ENCODE assay signal across 13 cellular contexts in the genomic region with DNA sequence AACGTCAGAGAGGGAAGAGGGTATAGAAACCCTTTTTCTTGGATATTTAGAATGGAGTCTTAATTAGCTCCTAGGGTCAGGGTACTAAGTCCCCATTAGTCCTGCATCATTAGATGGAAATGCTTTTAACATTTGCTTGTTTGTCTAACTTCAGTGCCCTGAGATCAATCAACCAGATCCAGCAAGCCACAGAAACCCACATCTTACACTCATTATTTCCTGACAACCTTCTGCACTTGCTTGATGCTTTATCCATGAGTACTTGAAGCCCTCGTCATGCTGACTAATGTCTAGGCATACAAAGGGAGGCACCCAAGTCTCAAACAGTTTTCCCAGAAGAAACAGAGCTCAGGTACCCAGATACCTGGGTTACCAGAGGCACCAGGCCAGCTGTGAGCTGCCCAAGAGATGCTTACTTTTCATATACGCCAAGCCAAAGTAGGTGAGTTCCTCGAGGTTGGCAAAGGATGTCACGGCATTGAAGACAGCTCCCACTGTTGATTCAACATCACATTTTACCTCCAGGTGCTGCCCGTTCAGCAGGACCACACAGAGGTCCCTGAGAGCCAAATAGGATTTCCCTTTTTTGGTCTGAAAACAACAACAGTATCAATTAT. TPM values are rescaled to one million over a fixed set of nuclear protein-coding genes. Genes with fewer than 3 reads are reported as not detected.
DNase-seq lines count a peak whose midpoint lies in the region; ATAC-seq and TF ChIP-seq lines count a peak whose summit lies in the region.
"Had no signal": no experiment of that assay in that cellular context is flagged by ENCODE, and none has a peak within 500 bp of the region (broad histone marks: within the 10 kb centered on the region; RNA-seq: fewer than 3 reads in every experiment).

No MANE protein-coding gene starts in this region.

- TF ChIP-seq CTCF in GM23338 (conservative IDR thresholded peaks at IDR 0.05; ENCODE audit: low read depth in 2 of 2), result no peak

- H4K20me1 ChIP-seq in GM23338 (replicated peaks; ENCODE audit: insufficient read depth), result no peaks in the 10 kb centered on the region

- H3K27ac Mint-ChIP-seq in GM23338, result no peak overlapping the region
- H3K27ac Mint-ChIP-seq: progenitor cell of endocrine pancreas had no signal

- no peak overlapping the region for H3K4me2 ChIP-seq in GM23338

- no peaks in the 10 kb centered on the region for H3K27me3 ChIP-seq in GM23338 (ENCODE audit: insufficient read depth)

- H3K9me3 Mint-ChIP-seq in GM23338, result no peaks in the 10 kb centered on the region; the same call in 2 of the 3 replicates
- H3K9me3 Mint-ChIP-seq: CD14-positive monocyte had no signal

- H3F3A ChIP-seq in GM23338 (replicated peaks; ENCODE audit: low read depth), result no peaks in the 10 kb centered on the region

- H3K4me3 ChIP-seq in GM23338, result no peak overlapping the region

- ATAC-seq in GM18502 (IDR thresholded peaks at IDR 0.05; ENCODE audit: poor library complexity, unreplicated experiment) (peak; percentile 70), GM21390 (IDR thresholded peaks at IDR 0.05; ENCODE audit: unreplicated experiment) (peak; percentile 78), HG03095 (IDR thresholded peaks at IDR 0.05; ENCODE audit: unreplicated experiment) (peak; percentile 77), GM23338 (no peak)

- H3K9me2 ChIP-seq in GM23338 (ENCODE audit: insufficient read depth), result no peaks in the 10 kb centered on the region; the same call in 1 of the 2 replicates

- no peak overlapping the region for H2AFZ ChIP-seq in GM23338

- no peaks in the 10 kb centered on the region; the same call in 2 of the 3 replicates for H3K36me3 Mint-ChIP-seq in GM23338 (ENCODE audit: low read depth)
- H3K36me3 Mint-ChIP-seq: CD14-positive monocyte had no signal

- H3K4me3 Mint-ChIP-seq in GM23338, result no peak overlapping the region
- H3K4me3 Mint-ChIP-seq: CD14-positive monocyte had no signal

- no peaks in the 10 kb centered on the region for H3K79me2 ChIP-seq in GM23338 (replicated peaks; ENCODE audit: insufficient read depth)

- H3K4me1 ChIP-seq in GM23338 (ENCODE audit: insufficient read depth), result no peaks in the 10 kb centered on the region

- H3K27me3 Mint-ChIP-seq in GM23338 (ENCODE audit: insufficient read depth, low read depth, poor library complexity), result no peaks in the 10 kb centered on the region

- H3K4me1 Mint-ChIP-seq in GM23338, result peaks cover 10% of the 10 kb centered on the region
- H3K4me1 Mint-ChIP-seq: CD14-positive monocyte had no signal

- H3K27ac ChIP-seq in GM23338 (ENCODE audit: low read depth), result no peak overlapping the region

- no peaks in the 10 kb centered on the region for H3K36me3 ChIP-seq in GM23338 (ENCODE audit: insufficient read depth)

- DNase-seq in RKO (ENCODE audit: low spot score), result peak; percentile 24
- DNase-seq in epidermal melanocyte (ENCODE audit: insufficient read length, low spot score), result no peak
- DNase-seq in putamen (ENCODE audit: low spot score), result no peak
- no peak for DNase-seq in NCI-H146 (lab: John Stamatoyannopoulos, UW)
- DNase-seq in GM23338 (ENCODE audit: low spot score), result no peak
- DNase-seq: activated T-cell treated with anti-CD3 and anti-CD28 coated beads, Interleukin-2, amount 50 U/mL, for 1 hour; SHP77 treated with DMSO at 0.1 percent for 48 hours had no signal

TF ChIP-seq in GM23338, 12 proteins besides CTCF, POLR2A, EP300 and RAD21 (continues in another document):
- TF ChIP-seq ZNF114 (CRISPR knock-in tag; IDR thresholded peaks at IDR 0.05), result no peak
- TF ChIP-seq POLR2AphosphoS5 (IDR thresholded peaks at IDR 0.05; ENCODE audit: low read depth), result no peak
- TF ChIP-seq ZNF331 (CRISPR knock-in tag; IDR thresholded peaks at IDR 0.05; ENCODE audit: low read depth), result no peak
- TF ChIP-seq, protein P1, sequence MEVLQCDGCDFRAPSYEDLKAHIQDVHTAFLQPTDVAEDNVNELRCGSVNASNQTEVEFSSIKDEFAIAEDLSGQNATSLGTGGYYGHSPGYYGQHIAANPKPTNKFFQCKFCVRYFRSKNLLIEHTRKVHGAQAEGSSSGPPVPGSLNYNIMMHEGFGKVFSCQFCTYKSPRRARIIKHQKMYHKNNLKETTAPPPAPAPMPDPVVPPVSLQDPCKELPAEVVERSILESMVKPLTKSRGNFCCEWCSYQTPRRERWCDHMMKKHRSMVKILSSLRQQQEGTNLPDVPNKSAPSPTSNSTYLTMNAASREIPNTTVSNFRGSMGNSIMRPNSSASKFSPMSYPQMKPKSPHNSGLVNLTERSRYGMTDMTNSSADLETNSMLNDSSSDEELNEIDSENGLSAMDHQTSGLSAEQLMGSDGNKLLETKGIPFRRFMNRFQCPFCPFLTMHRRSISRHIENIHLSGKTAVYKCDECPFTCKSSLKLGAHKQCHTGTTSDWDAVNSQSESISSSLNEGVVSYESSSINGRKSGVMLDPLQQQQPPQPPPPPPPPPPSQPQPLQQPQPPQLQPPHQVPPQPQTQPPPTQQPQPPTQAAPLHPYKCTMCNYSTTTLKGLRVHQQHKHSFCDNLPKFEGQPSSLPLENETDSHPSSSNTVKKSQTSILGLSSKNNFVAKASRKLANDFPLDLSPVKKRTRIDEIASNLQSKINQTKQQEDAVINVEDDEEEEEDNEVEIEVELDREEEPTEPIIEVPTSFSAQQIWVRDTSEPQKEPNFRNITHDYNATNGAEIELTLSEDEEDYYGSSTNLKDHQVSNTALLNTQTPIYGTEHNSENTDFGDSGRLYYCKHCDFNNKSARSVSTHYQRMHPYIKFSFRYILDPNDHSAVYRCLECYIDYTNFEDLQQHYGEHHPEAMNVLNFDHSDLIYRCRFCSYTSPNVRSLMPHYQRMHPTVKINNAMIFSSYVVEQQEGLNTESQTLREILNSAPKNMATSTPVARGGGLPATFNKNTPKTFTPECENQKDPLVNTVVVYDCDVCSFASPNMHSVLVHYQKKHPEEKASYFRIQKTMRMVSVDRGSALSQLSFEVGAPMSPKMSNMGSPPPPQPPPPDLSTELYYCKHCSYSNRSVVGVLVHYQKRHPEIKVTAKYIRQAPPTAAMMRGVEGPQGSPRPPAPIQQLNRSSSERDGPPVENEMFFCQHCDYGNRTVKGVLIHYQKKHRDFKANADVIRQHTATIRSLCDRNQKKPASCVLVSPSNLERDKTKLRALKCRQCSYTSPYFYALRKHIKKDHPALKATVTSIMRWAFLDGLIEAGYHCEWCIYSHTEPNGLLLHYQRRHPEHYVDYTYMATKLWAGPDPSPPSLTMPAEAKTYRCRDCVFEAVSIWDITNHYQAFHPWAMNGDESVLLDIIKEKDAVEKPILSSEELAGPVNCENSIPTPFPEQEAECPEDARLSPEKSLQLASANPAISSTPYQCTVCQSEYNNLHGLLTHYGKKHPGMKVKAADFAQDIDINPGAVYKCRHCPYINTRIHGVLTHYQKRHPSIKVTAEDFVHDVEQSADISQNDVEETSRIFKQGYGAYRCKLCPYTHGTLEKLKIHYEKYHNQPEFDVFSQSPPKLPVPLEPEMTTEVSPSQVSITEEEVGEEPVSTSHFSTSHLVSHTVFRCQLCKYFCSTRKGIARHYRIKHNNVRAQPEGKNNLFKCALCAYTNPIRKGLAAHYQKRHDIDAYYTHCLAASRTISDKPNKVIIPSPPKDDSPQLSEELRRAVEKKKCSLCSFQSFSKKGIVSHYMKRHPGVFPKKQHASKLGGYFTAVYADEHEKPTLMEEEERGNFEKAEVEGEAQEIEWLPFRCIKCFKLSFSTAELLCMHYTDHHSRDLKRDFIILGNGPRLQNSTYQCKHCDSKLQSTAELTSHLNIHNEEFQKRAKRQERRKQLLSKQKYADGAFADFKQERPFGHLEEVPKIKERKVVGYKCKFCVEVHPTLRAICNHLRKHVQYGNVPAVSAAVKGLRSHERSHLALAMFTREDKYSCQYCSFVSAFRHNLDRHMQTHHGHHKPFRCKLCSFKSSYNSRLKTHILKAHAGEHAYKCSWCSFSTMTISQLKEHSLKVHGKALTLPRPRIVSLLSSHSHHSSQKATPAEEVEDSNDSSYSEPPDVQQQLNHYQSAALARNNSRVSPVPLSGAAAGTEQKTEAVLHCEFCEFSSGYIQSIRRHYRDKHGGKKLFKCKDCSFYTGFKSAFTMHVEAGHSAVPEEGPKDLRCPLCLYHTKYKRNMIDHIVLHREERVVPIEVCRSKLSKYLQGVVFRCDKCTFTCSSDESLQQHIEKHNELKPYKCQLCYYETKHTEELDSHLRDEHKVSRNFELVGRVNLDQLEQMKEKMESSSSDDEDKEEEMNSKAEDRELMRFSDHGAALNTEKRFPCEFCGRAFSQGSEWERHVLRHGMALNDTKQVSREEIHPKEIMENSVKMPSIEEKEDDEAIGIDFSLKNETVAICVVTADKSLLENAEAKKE (CRISPR knock-in tag; IDR thresholded peaks at IDR 0.05), result no peak
- no peak for TF ChIP-seq STAT1 (IDR thresholded peaks at IDR 0.05; ENCODE audit: unreplicated experiment)
- TF ChIP-seq EZH2phosphoT487 (IDR thresholded peaks at IDR 0.05; ENCODE audit: unreplicated experiment), result no peak
- TF ChIP-seq, protein P2, sequence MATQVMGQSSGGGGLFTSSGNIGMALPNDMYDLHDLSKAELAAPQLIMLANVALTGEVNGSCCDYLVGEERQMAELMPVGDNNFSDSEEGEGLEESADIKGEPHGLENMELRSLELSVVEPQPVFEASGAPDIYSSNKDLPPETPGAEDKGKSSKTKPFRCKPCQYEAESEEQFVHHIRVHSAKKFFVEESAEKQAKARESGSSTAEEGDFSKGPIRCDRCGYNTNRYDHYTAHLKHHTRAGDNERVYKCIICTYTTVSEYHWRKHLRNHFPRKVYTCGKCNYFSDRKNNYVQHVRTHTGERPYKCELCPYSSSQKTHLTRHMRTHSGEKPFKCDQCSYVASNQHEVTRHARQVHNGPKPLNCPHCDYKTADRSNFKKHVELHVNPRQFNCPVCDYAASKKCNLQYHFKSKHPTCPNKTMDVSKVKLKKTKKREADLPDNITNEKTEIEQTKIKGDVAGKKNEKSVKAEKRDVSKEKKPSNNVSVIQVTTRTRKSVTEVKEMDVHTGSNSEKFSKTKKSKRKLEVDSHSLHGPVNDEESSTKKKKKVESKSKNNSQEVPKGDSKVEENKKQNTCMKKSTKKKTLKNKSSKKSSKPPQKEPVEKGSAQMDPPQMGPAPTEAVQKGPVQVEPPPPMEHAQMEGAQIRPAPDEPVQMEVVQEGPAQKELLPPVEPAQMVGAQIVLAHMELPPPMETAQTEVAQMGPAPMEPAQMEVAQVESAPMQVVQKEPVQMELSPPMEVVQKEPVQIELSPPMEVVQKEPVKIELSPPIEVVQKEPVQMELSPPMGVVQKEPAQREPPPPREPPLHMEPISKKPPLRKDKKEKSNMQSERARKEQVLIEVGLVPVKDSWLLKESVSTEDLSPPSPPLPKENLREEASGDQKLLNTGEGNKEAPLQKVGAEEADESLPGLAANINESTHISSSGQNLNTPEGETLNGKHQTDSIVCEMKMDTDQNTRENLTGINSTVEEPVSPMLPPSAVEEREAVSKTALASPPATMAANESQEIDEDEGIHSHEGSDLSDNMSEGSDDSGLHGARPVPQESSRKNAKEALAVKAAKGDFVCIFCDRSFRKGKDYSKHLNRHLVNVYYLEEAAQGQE (IDR thresholded peaks at IDR 0.05; ENCODE audit: unreplicated experiment), result no peak

RNA-seq across cellular contexts. Expression of a gene that starts 42.7 kb away (rescaled TPM):
- not detected in 2 replicates for total RNA-seq in GM23338 (2014; rRNA removed; shearing (Covaris generic))
- polyA plus RNA-seq in GM23338 (2016; fragmentation: Nextera tagmentation; extraction: Ambion mirVana), result not detected in 2 replicates
- total RNA-seq: mesenteric fat pad had no signal
- polyA plus RNA-seq: CD14-positive monocyte had no signal
